Comparison of ENCODE assay signal across 9 cellular contexts in the genomic region with DNA sequence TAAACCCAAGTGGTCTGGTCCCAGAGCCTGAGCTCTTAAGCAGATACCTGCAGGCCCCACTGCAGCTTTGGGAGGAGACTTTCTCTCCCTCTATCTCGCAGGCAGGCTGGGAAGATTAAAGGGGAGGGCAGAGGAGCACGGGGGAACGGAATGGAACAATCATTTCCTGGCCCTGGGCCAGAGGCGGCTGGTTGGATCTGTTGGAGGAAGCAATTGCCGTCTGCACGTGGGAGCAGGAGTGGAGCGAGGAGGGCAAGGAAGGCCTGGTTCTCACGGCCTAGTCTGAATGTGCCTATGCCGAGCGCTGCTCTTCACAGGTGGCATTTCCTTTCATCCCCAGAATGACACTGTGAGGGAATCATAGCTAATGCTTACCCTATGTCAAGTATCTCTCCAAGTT. TPM values are rescaled to one million over a fixed set of nuclear protein-coding genes. Genes with fewer than 3 reads are reported as not detected.
DNase-seq lines count a peak whose midpoint lies in the region; ATAC-seq and FAIRE-seq lines count a peak whose summit lies in the region.
"Had no signal": no experiment of that assay in that cellular context is flagged by ENCODE, and none has a peak within 500 bp of the region (broad histone marks: within the 10 kb centered on the region; RNA-seq: fewer than 3 reads in every experiment).

No MANE protein-coding gene starts in this region.

- no peak overlapping the region for H3K4me3 Mint-ChIP-seq in activated naive CD4-positive, alpha-beta T cell treated with anti-CD3 and anti-CD28 coated beads, Interleukin-2, amount 10 ng/mL, durations not matched to agents 7 days and 5 days

- DNase-seq in NCI-H1048 (lab: John Stamatoyannopoulos, UW) (peak; percentile 27), SHP77 treated with DMSO at 0.1 percent for 48 hours (lab: John Stamatoyannopoulos, UW) (peak; percentile 44), Right ventricle myocardium superior (peak; percentile 78), sciatic nerve (ENCODE audit: low spot score) (peak; percentile 75), RCC 7860 (ENCODE audit: low spot score) (no peak), SIG-M5 (lab: John Stamatoyannopoulos, UW) (no peak)
- no peak for DNase-seq in activated naive CD4-positive, alpha-beta T cell treated with anti-CD3 and anti-CD28 coated beads, Interleukin-2, amount 10 ng/mL, durations not matched to agents 7 days and 5 days
- DNase-seq: activated CD4-positive, alpha-beta T cell treated with anti-CD3 and anti-CD28 coated beads for 48 hours had no signal

- no peaks in the 10 kb centered on the region for H3K4me1 Mint-ChIP-seq in activated naive CD4-positive, alpha-beta T cell treated with anti-CD3 and anti-CD28 coated beads, Interleukin-2, amount 10 ng/mL, durations not matched to agents 7 days and 5 days

- no peak overlapping the region for H3K27ac Mint-ChIP-seq in activated naive CD4-positive, alpha-beta T cell treated with anti-CD3 and anti-CD28 coated beads, Interleukin-2, amount 10 ng/mL, durations not matched to agents 7 days and 5 days

- H3K9me3 Mint-ChIP-seq in activated naive CD4-positive, alpha-beta T cell treated with anti-CD3 and anti-CD28 coated beads, Interleukin-2, amount 10 ng/mL, durations not matched to agents 7 days and 5 days = peaks cover 4% of the 10 kb centered on the region

- ATAC-seq in Right ventricle myocardium superior (ENCODE audit: poor library complexity) = peak; percentile 91
- no peak for ATAC-seq in sciatic nerve
- ATAC-seq in GM18861 (IDR thresholded peaks at IDR 0.05; ENCODE audit: unreplicated experiment) = no peak

- peaks cover 22% of the 10 kb centered on the region for H3K27me3 Mint-ChIP-seq in activated naive CD4-positive, alpha-beta T cell treated with anti-CD3 and anti-CD28 coated beads, Interleukin-2, amount 10 ng/mL, durations not matched to agents 7 days and 5 days

- H3K36me3 Mint-ChIP-seq in activated naive CD4-positive, alpha-beta T cell treated with anti-CD3 and anti-CD28 coated beads, Interleukin-2, amount 10 ng/mL, durations not matched to agents 7 days and 5 days = no peaks in the 10 kb centered on the region

- intact Hi-C loops in Right ventricle myocardium superior (cut with DNase I) (no loop called here), sciatic nerve (cut with DNase I) (no loop called here)

- CTCF ChIA-PET in activated naive CD4-positive, alpha-beta T cell treated with anti-CD3 and anti-CD28 coated beads, Interleukin-2, amount 10 ng/mL, durations not matched to agents 7 days and 5 days (lab: Charles Lee) = no interaction called here

- FAIRE-seq in RCC 7860 (lab: Jason Lieb, UNC) = no peak

RNA-seq across cellular contexts. Expression of gene NKAIN1, which starts 23.7 kb away (rescaled TPM):
- total RNA-seq in Right ventricle myocardium superior = not detected
- 0.13 TPM for total RNA-seq in sciatic nerve

Comparison
In these comparisons a context has a peak if more than half of its experiments do, and no peak if none do; other contexts are left out.
1. DNase-seq: peak in NCI-H1048 (single experiment), SHP77 treated with DMSO at 0.1 percent for 48 hours (single experiment), Right ventricle myocardium superior (single experiment) and sciatic nerve (single experiment); none in RCC 7860 (single experiment), SIG-M5 (single experiment) and activated naive CD4-positive, alpha-beta T cell treated with anti-CD3 and anti-CD28 coated beads, Interleukin-2, amount 10 ng/mL, durations not matched to agents 7 days and 5 days (single experiment).